In genomic region chr20:13784893-13785715, GRCh38 we compare ENCODE assay signal across 1 cellular context.
A peak's percentile ranks its signal among the peaks of the same experiment; 100 is the strongest.
TF ChIP-seq lines count a peak whose summit lies in the region.

TSS of gene ESF1 (minus strand) at chr20:13784919. CDS start at chr20:13783140, 1,779 bp downstream.
TSS of gene NDUFAF5 (plus strand) at chr20:13785028. CDS start at chr20:13785069, 41 bp downstream.

TF ChIP-seq in HepG2, 621 proteins besides CTCF, POLR2A, EP300 and RAD21 (continued from another document and continues in another):
- peak; percentile 81; the same call in 1 of the 2 replicates for TF ChIP-seq PBX3 (CRISPR knock-in tag; IDR thresholded peaks at IDR 0.05; ENCODE audit: borderline replicate concordance)
- peak; percentile 94 for TF ChIP-seq ZBTB26 (CRISPR knock-in tag; IDR thresholded peaks at IDR 0.05; ENCODE audit: borderline replicate concordance)
- peak; percentile 93; the same call in 1 of the 2 replicates for TF ChIP-seq MTERF4 (CRISPR knock-in tag; IDR thresholded peaks at IDR 0.05)
- peak; percentile 89; the same call in 1 of the 2 replicates for TF ChIP-seq ZSCAN21 (CRISPR knock-in tag; IDR thresholded peaks at IDR 0.05; ENCODE audit: borderline replicate concordance)
- peak; percentile 81; the same call in 1 of the 2 replicates for TF ChIP-seq ZNF280D (CRISPR knock-in tag; IDR thresholded peaks at IDR 0.05)
- TF ChIP-seq YEATS4 (CRISPR knock-in tag; IDR thresholded peaks at IDR 0.05; ENCODE audit: borderline replicate concordance): peak; percentile 100
- TF ChIP-seq SRSF9 (IDR thresholded peaks at IDR 0.05; ENCODE audit: borderline replicate concordance, insufficient read depth, low read depth, low read length, poor library complexity, severe bottlenecking): no peak
- TF ChIP-seq ZNF788 (CRISPR knock-in tag; IDR thresholded peaks at IDR 0.05; ENCODE audit: borderline replicate concordance): peak; percentile 100
- TF ChIP-seq ZNF790 (CRISPR knock-in tag; IDR thresholded peaks at IDR 0.05; ENCODE audit: borderline replicate concordance): no peak
- no peak for TF ChIP-seq RFX1 (IDR thresholded peaks at IDR 0.05)
- no peak for TF ChIP-seq ZNF646 (CRISPR knock-in tag; IDR thresholded peaks at IDR 0.05)
- TF ChIP-seq ZNF20 (CRISPR knock-in tag; IDR thresholded peaks at IDR 0.05): peak; percentile 89; the same call in 1 of the 2 replicates
- TF ChIP-seq ZNF335 (CRISPR knock-in tag; IDR thresholded peaks at IDR 0.05): peak; percentile 90
- TF ChIP-seq MAX (IDR thresholded peaks at IDR 0.05): peak; percentile 100
- TF ChIP-seq ZNF597 (CRISPR knock-in tag; IDR thresholded peaks at IDR 0.05): peak; percentile 93; the same call in 1 of the 2 replicates
- TF ChIP-seq DR1 (CRISPR knock-in tag; IDR thresholded peaks at IDR 0.05): peak; percentile 86; the same call in 1 of the 2 replicates
- TF ChIP-seq ZNF510 (CRISPR knock-in tag; IDR thresholded peaks at IDR 0.05; ENCODE audit: low read depth): 0 out of 2 replicates have a peak, but pooled peaks have one; percentile 30
- peak; percentile 76; the same call in 1 of the 2 replicates for TF ChIP-seq CHD4 (IDR thresholded peaks at IDR 0.05; ENCODE audit: borderline replicate concordance, low read length)
- peak; percentile 96; the same call in 1 of the 2 replicates for TF ChIP-seq SNAI1 (CRISPR knock-in tag; IDR thresholded peaks at IDR 0.05; ENCODE audit: borderline replicate concordance)
- peak; percentile 90 for TF ChIP-seq ZSCAN30 (CRISPR knock-in tag; IDR thresholded peaks at IDR 0.05)
- peak; percentile 80; the same call in 1 of the 2 replicates for TF ChIP-seq ZNF264 (CRISPR knock-in tag; IDR thresholded peaks at IDR 0.05)
- peak; percentile 98 for TF ChIP-seq ZNF766 (CRISPR knock-in tag; IDR thresholded peaks at IDR 0.05; ENCODE audit: borderline replicate concordance)
- no peak; the same call in none of the 2 replicates for TF ChIP-seq IRX3 (CRISPR knock-in tag; IDR thresholded peaks at IDR 0.05; ENCODE audit: borderline replicate concordance, low read depth)
- peak; percentile 73; the same call in 1 of the 2 replicates for TF ChIP-seq STAT6 (CRISPR knock-in tag; IDR thresholded peaks at IDR 0.05; ENCODE audit: borderline replicate concordance)
- TF ChIP-seq ZSCAN31 (CRISPR knock-in tag; IDR thresholded peaks at IDR 0.05; ENCODE audit: low read depth): 0 out of 2 replicates have a peak, but pooled peaks have one; percentile 91
- TF ChIP-seq ZNF563 (CRISPR knock-in tag; IDR thresholded peaks at IDR 0.05): peak; percentile 96
- TF ChIP-seq ZNF710 (CRISPR knock-in tag; IDR thresholded peaks at IDR 0.05; ENCODE audit: borderline replicate concordance): peak; percentile 90
- peak; percentile 70 for TF ChIP-seq SUZ12 (IDR thresholded peaks at IDR 0.05; ENCODE audit: low read depth, low read length)
- TF ChIP-seq NCOR1 (IDR thresholded peaks at IDR 0.05; ENCODE audit: borderline replicate concordance, low read length): peak; percentile 37; the same call in 1 of the 2 replicates
